22 cellular contexts compared by ENCODE assay signal in genomic region chr15:99561476-99562230, GRCh38. TPM values are rescaled to one million over a fixed set of nuclear protein-coding genes. Genes with fewer than 3 reads are reported as not detected.
DNase-seq lines count a peak whose midpoint lies in the region; ATAC-seq, FAIRE-seq and TF ChIP-seq lines count a peak whose summit lies in the region.
"Had no signal": no experiment of that assay in that cellular context is flagged by ENCODE, and none has a peak within 500 bp of the region (broad histone marks: within the 10 kb centered on the region; RNA-seq: fewer than 3 reads in every experiment).

No MANE protein-coding gene starts in this region.

- TF ChIP-seq CTCF in HepG2 (CRISPR knock-in tag; IDR thresholded peaks at IDR 0.05) (no peak), right lobe of liver (IDR thresholded peaks at IDR 0.05) (no peak)
- no peak for TF ChIP-seq CTCF in CD8-positive, alpha-beta T cell (IDR thresholded peaks at IDR 0.05)

- H3K27ac Mint-ChIP-seq in IgD-negative memory B cell = peak overlapping the region; percentile 1 to 93 (median 5)
- peak overlapping the region; percentile 29 for H3K27ac Mint-ChIP-seq in dendritic cell treated with granulocyte-macrophage colony-stimulating factor and Interleukin-4, amounts not matched to agents 40 ng/mL and 50 ng/mL, for 4 days
- peak overlapping the region; percentile 89 for H3K27ac Mint-ChIP-seq in stimulated activated memory B cell treated with anti-CD40 and anti-IgM and Interleukin-4, amounts not matched to agents 10 μg/mL and 1 μg/mL and 100 μg/mL, for 72 hours
- no peak overlapping the region for H3K27ac Mint-ChIP-seq in CD8-positive, alpha-beta T cell
- no peak overlapping the region for H3K27ac Mint-ChIP-seq in T-cell
- no peak overlapping the region for H3K27ac Mint-ChIP-seq in activated CD4-positive, alpha-beta T cell treated with anti-CD3 and anti-CD28 coated beads for 36 hours
- H3K27ac Mint-ChIP-seq: CD4-positive, CD25-positive, alpha-beta regulatory T cell; HFFc6 had no signal

- no peak overlapping the region for H3K4me3 ChIP-seq in HepG2 (replicated peaks in 1 of 3; ENCODE audit: insufficient read depth in 1 of 3, low read depth in 2 of 3, low read length in 3 of 3)
- no peak overlapping the region for H3K4me3 ChIP-seq in right lobe of liver
- H3K4me3 ChIP-seq in CD8-positive, alpha-beta T cell (ENCODE audit: low read depth, low read length) = no peak overlapping the region
- H3K4me3 ChIP-seq: A549 had no signal

- peaks cover 4% of the 10 kb centered on the region for H3K79me2 ChIP-seq in HepG2 (ENCODE audit: insufficient read depth, low read length)

- H3K36me3 Mint-ChIP-seq in IgD-negative memory B cell = peaks cover under 1% of the 10 kb centered on the region
- H3K36me3 Mint-ChIP-seq in dendritic cell treated with granulocyte-macrophage colony-stimulating factor and Interleukin-4, amounts not matched to agents 40 ng/mL and 50 ng/mL, for 4 days (ENCODE audit: low read depth) = peaks cover 11% of the 10 kb centered on the region
- no peaks in the 10 kb centered on the region for H3K36me3 Mint-ChIP-seq in stimulated activated memory B cell treated with anti-CD40 and anti-IgM and Interleukin-4, amounts not matched to agents 10 μg/mL and 1 μg/mL and 100 μg/mL, for 72 hours
- H3K36me3 Mint-ChIP-seq in CD8-positive, alpha-beta T cell = peaks cover 3% of the 10 kb centered on the region
- no peaks in the 10 kb centered on the region for H3K36me3 Mint-ChIP-seq in T-cell
- H3K36me3 Mint-ChIP-seq in activated CD4-positive, alpha-beta T cell treated with anti-CD3 and anti-CD28 coated beads for 36 hours (ENCODE audit: low read depth) = no peaks in the 10 kb centered on the region
- H3K36me3 Mint-ChIP-seq: CD4-positive, CD25-positive, alpha-beta regulatory T cell had no signal

- ATAC-seq in HepG2 (no peak), right lobe of liver (no peak), T-cell (replicated peaks in 1 of 4) (no peak)
- no peak for ATAC-seq in stimulated activated memory B cell treated with anti-CD40 and anti-IgM and Interleukin-4, amounts not matched to agents 10 μg/mL and 1 μg/mL and 100 μg/mL, for 72 hours
- no peak for ATAC-seq in CD8-positive, alpha-beta T cell
- no peak for ATAC-seq in activated CD4-positive, alpha-beta T cell treated with anti-CD3 and anti-CD28 coated beads for 36 hours
- ATAC-seq: A549, HCT116 had no signal

- H3K27me3 ChIP-seq in HepG2 (ENCODE audit: control insufficient read depth in 1 of 2, insufficient read depth in 2 of 2, low read length in 2 of 2) (peaks cover 0 to 5% of the 10 kb centered on the region in 2 experiments; a peak in 2 of 5 replicates), right lobe of liver (no peaks in the 10 kb centered on the region)
- no peaks in the 10 kb centered on the region for H3K27me3 ChIP-seq in CD8-positive, alpha-beta T cell (ENCODE audit: insufficient read depth, low read length)

- WGBS in HepG2 (ENCODE audit: low lambda C conversion rate) = 67% methylated on average over 10 of the region's 10 CpGs
- WGBS in right lobe of liver (ENCODE audit: insufficient coverage, low coverage, low lambda C conversion rate, missing lambda C conversion rate) = 95% methylated on average over 9 of the region's 10 CpGs

- BruUV-seq in HepG2 (replicated peaks; lab: Mats Ljungman, UMichigan) = no TSS peak

- no peak overlapping the region; the same call in 1 of the 2 replicates for H3K4me2 ChIP-seq in HepG2 (ENCODE audit: low read depth, low read length)
- H3K4me2 ChIP-seq: A549 had no signal

- TF ChIP-seq RAD21 in HepG2 (CRISPR knock-in tag; IDR thresholded peaks at IDR 0.05) = no peak

- no peak overlapping the region for H3K27ac ChIP-seq in HepG2 (ENCODE audit: extremely low read length, insufficient read depth, low read length)
- H3K27ac ChIP-seq in right lobe of liver = no peak overlapping the region
- H3K27ac ChIP-seq in CD8-positive, alpha-beta T cell (ENCODE audit: low read depth, low read length) = no peak overlapping the region
- H3K27ac ChIP-seq: 22Rv1, A549 had no signal

- CTCF ChIA-PET in HepG2 (lab: Yijun Ruan, JAX; ENCODE audit: low intra/inter-chr PET ratio, low total read pairs) = no interaction called here
- CTCF ChIA-PET in CD8-positive, alpha-beta T cell (lab: Charles Lee) = interaction anchor here (1.1 to 1.2 kb wide), 2 partner anchors 10 to 37 kb away, joined by 3 read pairs; no protein-coding TSS in a partner anchor
- CTCF ChIA-PET in T-cell (lab: Charles Lee) = no interaction called here
- CTCF ChIA-PET in activated CD4-positive, alpha-beta T cell treated with anti-CD3 and anti-CD28 coated beads for 36 hours (lab: Charles Lee) = interaction anchor here (0.8 to 1.3 kb wide), 2 partner anchors 195 to 289 kb away, joined by 3 to 5 read pairs; no protein-coding TSS in a partner anchor

- TF ChIP-seq POLR2A in HepG2 (IDR thresholded peaks at IDR 0.05; ENCODE audit: insufficient read depth in 1 of 2, low read depth in 2 of 2, low read length in 2 of 2) (no peak), right lobe of liver (IDR thresholded peaks at IDR 0.05) (no peak)

- POLR2A ChIA-PET in HepG2 (lab: Yijun Ruan, JAX) = no interaction called here
- POLR2A ChIA-PET in CD8-positive, alpha-beta T cell (lab: Charles Lee) = no interaction called here
- POLR2A ChIA-PET in T-cell (lab: Charles Lee) = no interaction called here
- POLR2A ChIA-PET in activated CD4-positive, alpha-beta T cell treated with anti-CD3 and anti-CD28 coated beads for 36 hours (lab: Charles Lee) = no interaction called here

- H3K4me1 Mint-ChIP-seq in IgD-negative memory B cell (peaks cover 10 to 18% (median 12%) of the 10 kb centered on the region in 3 donors), T-cell (peaks cover 21 to 29% (median 24%) of the 10 kb centered on the region in 3 donors)
- peaks cover 37% of the 10 kb centered on the region for H3K4me1 Mint-ChIP-seq in dendritic cell treated with granulocyte-macrophage colony-stimulating factor and Interleukin-4, amounts not matched to agents 40 ng/mL and 50 ng/mL, for 4 days (ENCODE audit: low read depth)
- peaks cover 30% of the 10 kb centered on the region for H3K4me1 Mint-ChIP-seq in stimulated activated memory B cell treated with anti-CD40 and anti-IgM and Interleukin-4, amounts not matched to agents 10 μg/mL and 1 μg/mL and 100 μg/mL, for 72 hours
- H3K4me1 Mint-ChIP-seq in CD8-positive, alpha-beta T cell (ENCODE audit: low read depth) = peaks cover 32% of the 10 kb centered on the region
- peaks cover 8% of the 10 kb centered on the region for H3K4me1 Mint-ChIP-seq in activated CD4-positive, alpha-beta T cell treated with anti-CD3 and anti-CD28 coated beads for 36 hours

- no peak for FAIRE-seq in HepG2 (lab: Jason Lieb, UNC)
- FAIRE-seq: A549, D721Med, GM12892, GM18507, HTR-8/SVneo had no signal

- H3K9me3 ChIP-seq in HepG2 (ENCODE audit: low read length) = no peaks in the 10 kb centered on the region
- H3K9me3 ChIP-seq in right lobe of liver = no peaks in the 10 kb centered on the region
- H3K9me3 ChIP-seq in CD8-positive, alpha-beta T cell (ENCODE audit: low read length) = no peaks in the 10 kb centered on the region
- H3K9me3 ChIP-seq: A549, Caco-2 had no signal

- H3K9ac ChIP-seq in HepG2 (ENCODE audit: insufficient read depth, low read depth, low read length) = no peak overlapping the region

- intact Hi-C loops in HepG2 (cut with micrococcal nuclease; ENCODE audit: unreplicated experiment) = loop anchor here (1.0 to 5.0 kb wide), 2 partner anchors 9 to 104 kb away; no protein-coding TSS in a partner anchor
- intact Hi-C loops in right lobe of liver (cut with DNase I) = no loop called here
- intact Hi-C loops in dendritic cell treated with granulocyte-macrophage colony-stimulating factor and Interleukin-4, amounts not matched to agents 40 ng/mL and 50 ng/mL, for 4 days (cut with micrococcal nuclease) = loop anchor here (5.0 kb wide), 1 partner anchor 49 kb away; no protein-coding TSS in a partner anchor
- intact Hi-C loops in CD8-positive, alpha-beta T cell (cut with DNase I, micrococcal nuclease) = loop anchor here (5.0 to 10.0 kb wide), 5 partner anchors 139 to 783 kb away; partner anchors contain the start of genes ADAMTS17 (in 1 of the 2) and LRRC28 (in 1 of the 2)
- intact Hi-C loops in activated CD4-positive, alpha-beta T cell treated with anti-CD3 and anti-CD28 coated beads for 36 hours (cut with DNase I, micrococcal nuclease) = loop anchor here (10.0 kb wide), 3 partner anchors 137 to 783 kb away; partner anchors contain the start of gene ADAMTS17 (in 1 of the 2)

- no peak overlapping the region for H2AFZ ChIP-seq in HepG2 (ENCODE audit: low read length)

- H3K4me3 Mint-ChIP-seq in IgD-negative memory B cell (peak overlapping the region in 1 of 4 donors; percentile 18), T-cell (no peak overlapping the region)
- no peak overlapping the region for H3K4me3 Mint-ChIP-seq in dendritic cell treated with granulocyte-macrophage colony-stimulating factor and Interleukin-4, amounts not matched to agents 40 ng/mL and 50 ng/mL, for 4 days
- no peak overlapping the region for H3K4me3 Mint-ChIP-seq in stimulated activated memory B cell treated with anti-CD40 and anti-IgM and Interleukin-4, amounts not matched to agents 10 μg/mL and 1 μg/mL and 100 μg/mL, for 72 hours
- no peak overlapping the region for H3K4me3 Mint-ChIP-seq in CD8-positive, alpha-beta T cell
- no peak overlapping the region for H3K4me3 Mint-ChIP-seq in activated CD4-positive, alpha-beta T cell treated with anti-CD3 and anti-CD28 coated beads for 36 hours
- H3K4me3 Mint-ChIP-seq: HFFc6 had no signal

- no peaks in the 10 kb centered on the region for H3K36me3 ChIP-seq in HepG2 (replicated peaks in 1 of 2; ENCODE audit: control insufficient read depth in 1 of 2, insufficient read depth in 2 of 2, low read length in 2 of 2)
- H3K36me3 ChIP-seq in right lobe of liver = no peaks in the 10 kb centered on the region
- H3K36me3 ChIP-seq in CD8-positive, alpha-beta T cell (ENCODE audit: insufficient read depth, low read length) = no peaks in the 10 kb centered on the region

- TF ChIP-seq EP300 in HepG2 (IDR thresholded peaks at IDR 0.05; ENCODE audit: low read depth in 2 of 2, low read length in 2 of 2) (no peak), HepG2 (CRISPR knock-in tag; IDR thresholded peaks at IDR 0.05; ENCODE audit: borderline replicate concordance) (no peak)

- H3K9me3 Mint-ChIP-seq in IgD-negative memory B cell (no peaks in the 10 kb centered on the region), T-cell (no peaks in the 10 kb centered on the region)
- H3K9me3 Mint-ChIP-seq in dendritic cell treated with granulocyte-macrophage colony-stimulating factor and Interleukin-4, amounts not matched to agents 40 ng/mL and 50 ng/mL, for 4 days = no peaks in the 10 kb centered on the region
- no peaks in the 10 kb centered on the region for H3K9me3 Mint-ChIP-seq in stimulated activated memory B cell treated with anti-CD40 and anti-IgM and Interleukin-4, amounts not matched to agents 10 μg/mL and 1 μg/mL and 100 μg/mL, for 72 hours
- no peaks in the 10 kb centered on the region for H3K9me3 Mint-ChIP-seq in CD8-positive, alpha-beta T cell
- no peaks in the 10 kb centered on the region for H3K9me3 Mint-ChIP-seq in activated CD4-positive, alpha-beta T cell treated with anti-CD3 and anti-CD28 coated beads for 36 hours (ENCODE audit: low read depth)
- H3K9me3 Mint-ChIP-seq: CD4-positive, CD25-positive, alpha-beta regulatory T cell; HFFc6 had no signal

- in situ Hi-C loops in HepG2 (cut with HindIII; ENCODE audit: extremely low pct_ligation_motif_present, low pct_unique_long_range_greater_than_20kb) = loop anchor here (10.0 kb wide), 1 partner anchor 127 kb away; no protein-coding TSS in a partner anchor

- no peaks in the 10 kb centered on the region for H4K20me1 ChIP-seq in HepG2 (ENCODE audit: insufficient read depth, low read length)

- no peak for DNase-seq in HepG2 (ENCODE audit: low spot score)
- no peak for DNase-seq in right lobe of liver
- no peak for DNase-seq in CD8-positive, alpha-beta T cell
- DNase-seq in T-cell = no peak
- no peak for DNase-seq in activated CD4-positive, alpha-beta T cell treated with anti-CD3 and anti-CD28 coated beads for 36 hours
- DNase-seq: AML-193; C1 segment of cervical spinal cord; Caco-2; CD4-positive, CD25-positive, alpha-beta regulatory T cell; GOT3; H7; HFFc6 had no signal

- H3K27me3 Mint-ChIP-seq in IgD-negative memory B cell (no peaks in the 10 kb centered on the region), T-cell (no peaks in the 10 kb centered on the region)
- H3K27me3 Mint-ChIP-seq in dendritic cell treated with granulocyte-macrophage colony-stimulating factor and Interleukin-4, amounts not matched to agents 40 ng/mL and 50 ng/mL, for 4 days = peaks cover 2% of the 10 kb centered on the region
- no peaks in the 10 kb centered on the region for H3K27me3 Mint-ChIP-seq in stimulated activated memory B cell treated with anti-CD40 and anti-IgM and Interleukin-4, amounts not matched to agents 10 μg/mL and 1 μg/mL and 100 μg/mL, for 72 hours
- H3K27me3 Mint-ChIP-seq in CD8-positive, alpha-beta T cell (ENCODE audit: low read depth) = no peaks in the 10 kb centered on the region
- H3K27me3 Mint-ChIP-seq in activated CD4-positive, alpha-beta T cell treated with anti-CD3 and anti-CD28 coated beads for 36 hours = no peaks in the 10 kb centered on the region

- H3K4me1 ChIP-seq in HepG2 (ENCODE audit: insufficient read depth, low read length) (peaks cover 28% of the 10 kb centered on the region), right lobe of liver (peaks cover 0 to 11% (median 4%) of the 10 kb centered on the region in 4 donors)
- peaks cover 16% of the 10 kb centered on the region for H3K4me1 ChIP-seq in CD8-positive, alpha-beta T cell (ENCODE audit: insufficient read depth, low read length)
- H3K4me1 ChIP-seq: Caco-2 had no signal

RNA-seq across cellular contexts. Expression of gene MEF2A, which starts 4.1 kb away (rescaled TPM):
- 15.2 and 17.4 TPM in 2 replicates for total RNA-seq in HepG2 (2016; rRNA removed; fragmentation: Illumina TruSeq; extraction: Trizol)
- 6.3 and 8.1 TPM in 2 replicates for total RNA-seq in HepG2 (2016; cell fraction: cytosol; rRNA removed; fragmentation: Illumina TruSeq; extraction: Trizol; ENCODE audit: low read depth)
- total RNA-seq in HepG2 (2016; cell fraction: insoluble cytoplasmic fraction; rRNA removed; fragmentation: Illumina TruSeq; extraction: Trizol) = 13.7 and 16.9 TPM in 2 replicates
- 13.4 and 13.7 TPM in 2 replicates for total RNA-seq in HepG2 (2016; cell fraction: membrane; rRNA removed; fragmentation: Illumina TruSeq; extraction: Trizol)
- 30.8 and 34.3 TPM in 2 replicates for total RNA-seq in HepG2 (2016; cell fraction: nucleus; rRNA removed; fragmentation: Illumina TruSeq; extraction: Trizol)
- 22.6 and 24.4 TPM in 2 replicates for polyA plus RNA-seq in HepG2 (2011; rRNA removed)
- polyA plus RNA-seq in HepG2 (2011; cell fraction: cytosol; rRNA removed) = 11.8 and 13.2 TPM in 2 replicates
- 27.9 and 28.7 TPM in 2 replicates for polyA plus RNA-seq in HepG2 (2011; cell fraction: nucleus; rRNA removed)
- 15.6 and 16.9 TPM in 2 replicates for polyA plus RNA-seq in HepG2 (2012)
- 2.1 and 3.3 TPM in 2 replicates for polyA plus RNA-seq in HepG2 (2016; cell fraction: cytosol; fragmentation: Illumina TruSeq; extraction: Trizol; ENCODE audit: low read depth)
- polyA plus RNA-seq in HepG2 (2016; cell fraction: insoluble cytoplasmic fraction; fragmentation: Illumina TruSeq; extraction: Trizol; ENCODE audit: low read depth) = 12.7 and 14.3 TPM in 2 replicates
- polyA plus RNA-seq in HepG2 (2016; cell fraction: membrane; fragmentation: Illumina TruSeq; extraction: Trizol; ENCODE audit: low read depth) = 4.4 and 4.7 TPM in 2 replicates
- 18.7 and 22.5 TPM in 2 replicates for polyA plus RNA-seq in HepG2 (2016; cell fraction: nucleus; fragmentation: Illumina TruSeq; extraction: Trizol; ENCODE audit: insufficient read depth, low read depth)
- 37.1 and 44.8 TPM in 2 replicates for polyA minus RNA-seq in HepG2 (2011; rRNA and poly(A)+ RNA removed; ENCODE audit: low replicate concordance)
- polyA minus RNA-seq in HepG2 (2011; cell fraction: cytosol; rRNA and poly(A)+ RNA removed) = 18.9 and 22.9 TPM in 2 replicates
- 73.7 and 74.0 TPM in 2 replicates for polyA minus RNA-seq in HepG2 (2011; cell fraction: nucleus; rRNA and poly(A)+ RNA removed)
- 10 to 100 TPM; 20.1 to 35.5 (median 25.4) TPM for total RNA-seq in right lobe of liver
- polyA plus RNA-seq in IgD-negative memory B cell = 53.9 TPM
- total RNA-seq in CD8-positive, alpha-beta T cell = 10 to 100 TPM; 20.3 to 24.9 TPM
- total RNA-seq in T-cell = 10 to 100 TPM; 31.6 to 37.4 (median 33.9) TPM
- total RNA-seq in activated CD4-positive, alpha-beta T cell treated with anti-CD3 and anti-CD28 coated beads for 36 hours = 10 to 100 TPM; 16.5 to 20.9 TPM

Comparison
In these comparisons a context has a peak if more than half of its experiments do, and no peak if none do; other contexts are left out.
1. intact Hi-C loops: an anchor here in HepG2 (1.0 to 5.0 kb wide), dendritic cell treated with granulocyte-macrophage colony-stimulating factor and Interleukin-4, amounts not matched to agents 40 ng/mL and 50 ng/mL, for 4 days (5.0 kb wide), CD8-positive, alpha-beta T cell (5.0 to 10.0 kb wide) and activated CD4-positive, alpha-beta T cell treated with anti-CD3 and anti-CD28 coated beads for 36 hours (10.0 kb wide); none called in right lobe of liver.
2. H3K27ac Mint-ChIP-seq: peak in IgD-negative memory B cell (3 of 3), dendritic cell treated with granulocyte-macrophage colony-stimulating factor and Interleukin-4, amounts not matched to agents 40 ng/mL and 50 ng/mL, for 4 days (single experiment) and stimulated activated memory B cell treated with anti-CD40 and anti-IgM and Interleukin-4, amounts not matched to agents 10 μg/mL and 1 μg/mL and 100 μg/mL, for 72 hours (single experiment); none in CD8-positive, alpha-beta T cell (single experiment), T-cell (0 of 2) and activated CD4-positive, alpha-beta T cell treated with anti-CD3 and anti-CD28 coated beads for 36 hours (single experiment).
3. CTCF ChIA-PET loops: an anchor here in CD8-positive, alpha-beta T cell (1.1 to 1.2 kb wide) and activated CD4-positive, alpha-beta T cell treated with anti-CD3 and anti-CD28 coated beads for 36 hours (0.8 to 1.3 kb wide); none called in HepG2 and T-cell.